13 cellular contexts compared by ENCODE assay signal in genomic region chr2:222483513-222484039, GRCh38. TPM values are rescaled to one million over a fixed set of nuclear protein-coding genes. Genes with fewer than 3 reads are reported as not detected.
DNase-seq lines count a peak whose midpoint lies in the region; ATAC-seq and TF ChIP-seq lines count a peak whose summit lies in the region.
"Had no signal": no experiment of that assay in that cellular context is flagged by ENCODE, and none has a peak within 500 bp of the region (broad histone marks: within the 10 kb centered on the region; RNA-seq: fewer than 3 reads in every experiment).

No MANE protein-coding gene starts in this region.

- no peak overlapping the region for H3K4me3 ChIP-seq in neural cell (ENCODE audit: low read length)
- no peak overlapping the region for H3K4me3 ChIP-seq in aorta (ENCODE audit: low read length in 2 of 2)
- H3K4me3 ChIP-seq: SJSA1 had no signal

- no peaks in the 10 kb centered on the region for H3K9me3 ChIP-seq in neural cell (ENCODE audit: low read length)
- H3K9me3 ChIP-seq in aorta (ENCODE audit: control insufficient read depth, low read length), result no peaks in the 10 kb centered on the region
- H3K9me3 ChIP-seq: SJSA1 had no signal

- CTCF ChIA-PET in activated CD4-positive, alpha-beta T cell treated with anti-CD3 and anti-CD28 coated beads for 36 hours (lab: Charles Lee), result interaction anchor here (1.1 kb wide), 1 partner anchor 165 kb away, joined by 4 read pairs; no protein-coding TSS in a partner anchor

- H3K79me2 ChIP-seq in neural cell (replicated peaks; ENCODE audit: insufficient read depth, low read length), result no peaks in the 10 kb centered on the region

- H3K36me3 Mint-ChIP-seq in activated CD4-positive, alpha-beta T cell treated with anti-CD3 and anti-CD28 coated beads for 36 hours (ENCODE audit: low read depth), result no peaks in the 10 kb centered on the region
- H3K36me3 Mint-ChIP-seq: naive B cell had no signal

- H2AFZ ChIP-seq in neural cell (ENCODE audit: low read depth, low read length), result no peak overlapping the region

- H3K27ac ChIP-seq in neural cell (ENCODE audit: low read length) (no peak overlapping the region), aorta (ENCODE audit: low read depth in 1 of 2, low read length in 2 of 2) (no peak overlapping the region)
- H3K27ac ChIP-seq: SJSA1 had no signal

- TF ChIP-seq RAD21 in neural cell (conservative IDR thresholded peaks at IDR 0.05), result peak; percentile 41

- no peaks in the 10 kb centered on the region for H4K20me1 ChIP-seq in neural cell (ENCODE audit: insufficient read depth)

- no peak overlapping the region for H3K27ac Mint-ChIP-seq in activated CD4-positive, alpha-beta T cell treated with anti-CD3 and anti-CD28 coated beads for 36 hours
- H3K27ac Mint-ChIP-seq: naive B cell had no signal

- no peak for TF ChIP-seq CTCF in neural cell (IDR thresholded peaks at IDR 0.05; ENCODE audit: poor library complexity, severe bottlenecking)

- H3K27me3 ChIP-seq in neural cell (ENCODE audit: insufficient read depth, low read depth, low read length), result no peaks in the 10 kb centered on the region
- no peaks in the 10 kb centered on the region for H3K27me3 ChIP-seq in aorta (ENCODE audit: control insufficient read depth in 1 of 2, insufficient read depth in 2 of 2, low read length in 1 of 2)

- no peaks in the 10 kb centered on the region for H3K36me3 ChIP-seq in neural cell (ENCODE audit: insufficient read depth, low read length)
- no peaks in the 10 kb centered on the region for H3K36me3 ChIP-seq in aorta (ENCODE audit: control insufficient read depth in 1 of 2, insufficient read depth in 2 of 2, low read length in 1 of 2)
- H3K36me3 ChIP-seq: SJSA1 had no signal

- peak; percentile 18 for DNase-seq in activated CD4-positive, alpha-beta T cell treated with anti-CD3 and anti-CD28 coated beads for 36 hours
- DNase-seq in activated CD4-positive, alpha-beta T cell treated with anti-CD3 and anti-CD28 coated beads, Interleukin-2, amount 50 U/mL, for 4 hours, result no peak
- peak; percentile 49 for DNase-seq in OCI-M1 (lab: John Stamatoyannopoulos, UW)
- DNase-seq in T1000 (lab: John Stamatoyannopoulos, UW), result no peak
- no peak for DNase-seq in aorta
- DNase-seq in effector CD8-positive, alpha-beta T cell (lab: John Stamatoyannopoulos, UW), result no peak
- DNase-seq: naive B cell; stimulated activated CD4-positive, alpha-beta T cell treated with anti-CD3 and anti-CD28 coated beads, Interleukin-15, amount 100 ng/mL, for 24 hours; stimulated activated naive CD4-positive, alpha-beta T cell had no signal

- intact Hi-C loops in activated CD4-positive, alpha-beta T cell treated with anti-CD3 and anti-CD28 coated beads for 36 hours (cut with DNase I, micrococcal nuclease), result loop anchor here in 1 of 2 experiments (2.0 kb wide), 1 partner anchor 165 kb away; no protein-coding TSS in a partner anchor
- intact Hi-C loops in aorta (cut with DNase I), result no loop called here

- no peak overlapping the region for H3K9ac ChIP-seq in neural cell (ENCODE audit: low read length)

- no peak for ATAC-seq in activated CD4-positive, alpha-beta T cell treated with anti-CD3 and anti-CD28 coated beads for 36 hours
- peak; percentile 64 for ATAC-seq in HG03378 (IDR thresholded peaks at IDR 0.05; ENCODE audit: unreplicated experiment)
- ATAC-seq in aorta (ENCODE audit: low FRiP score), result no peak

- no peaks in the 10 kb centered on the region for H3K4me1 ChIP-seq in aorta (ENCODE audit: control insufficient read depth in 1 of 2, insufficient read depth in 2 of 2, low read length in 2 of 2)
- H3K4me1 ChIP-seq: SJSA1 had no signal

- H3K4me1 Mint-ChIP-seq in activated CD4-positive, alpha-beta T cell treated with anti-CD3 and anti-CD28 coated beads for 36 hours, result no peaks in the 10 kb centered on the region
- H3K4me1 Mint-ChIP-seq: naive B cell had no signal

- H3K27me3 Mint-ChIP-seq in activated CD4-positive, alpha-beta T cell treated with anti-CD3 and anti-CD28 coated beads for 36 hours, result peaks cover 7% of the 10 kb centered on the region

- no peaks in the 10 kb centered on the region for H3K9me2 ChIP-seq in neural cell (ENCODE audit: insufficient read depth, low read length)

- no peak for TF ChIP-seq EP300 in neural cell (conservative IDR thresholded peaks at IDR 0.05; ENCODE audit: poor library complexity, severe bottlenecking)

- POLR2A ChIA-PET in activated CD4-positive, alpha-beta T cell treated with anti-CD3 and anti-CD28 coated beads for 36 hours (lab: Charles Lee), result no interaction called here

- WGBS in aorta, 2 donors, result 36 to 38% methylated on average over 3 of the region's 3 CpGs

- no peak overlapping the region for H3K4me2 ChIP-seq in neural cell (ENCODE audit: low read length)

- no peaks in the 10 kb centered on the region for H3F3A ChIP-seq in neural cell (ENCODE audit: insufficient read depth, low read length, poor library complexity, severe bottlenecking)

- H3K4me3 Mint-ChIP-seq in activated CD4-positive, alpha-beta T cell treated with anti-CD3 and anti-CD28 coated beads for 36 hours, result no peak overlapping the region
- H3K4me3 Mint-ChIP-seq: naive B cell had no signal

- H3K9me3 Mint-ChIP-seq in activated CD4-positive, alpha-beta T cell treated with anti-CD3 and anti-CD28 coated beads for 36 hours (ENCODE audit: low read depth), result no peaks in the 10 kb centered on the region
- H3K9me3 Mint-ChIP-seq: naive B cell had no signal

TF ChIP-seq in neural cell, 6 proteins besides CTCF, POLR2A, EP300 and RAD21:
- TF ChIP-seq EZH2 (IDR thresholded peaks at IDR 0.05; ENCODE audit: borderline replicate concordance, insufficient read depth, low read length, poor library complexity, severe bottlenecking), result no peak
- TF ChIP-seq POLR2AphosphoS5 (IDR thresholded peaks at IDR 0.05), result no peak
- peak; percentile 25 for TF ChIP-seq SMC3 (conservative IDR thresholded peaks at IDR 0.05; ENCODE audit: poor library complexity)

RNA-seq across cellular contexts. Expression of gene SGPP2, which starts 59.2 kb away (rescaled TPM):
- total RNA-seq in activated CD4-positive, alpha-beta T cell treated with anti-CD3 and anti-CD28 coated beads for 36 hours, result 10 to 100 TPM in 1 of 2 experiments, 1 to 10 TPM in 1; 9.4 to 12.1 TPM
- polyA plus RNA-seq in neural cell (0.30 and 0.38 TPM in 2 replicates), aorta (1 to 10 TPM in 1 of 2 donors, under 1 TPM in 1; 0.10 to 1.6 TPM)
- 0.23 and 0.49 TPM in 2 replicates for polyA minus RNA-seq in neural cell
- under 1 TPM in 1 of 2 donors, not detected in 1; 0.54 TPM for total RNA-seq in aorta
- total RNA-seq: LHCN-M2, SJSA1 had no signal

Comparison
In these comparisons a context has a peak if more than half of its experiments do, and no peak if none do; other contexts are left out.
1. DNase-seq: peak in activated CD4-positive, alpha-beta T cell treated with anti-CD3 and anti-CD28 coated beads for 36 hours (single experiment) and OCI-M1 (single experiment); none in activated CD4-positive, alpha-beta T cell treated with anti-CD3 and anti-CD28 coated beads, Interleukin-2, amount 50 U/mL, for 4 hours (0 of 2), T1000 (single experiment), aorta (0 of 2) and effector CD8-positive, alpha-beta T cell (single experiment).
2. RNA of gene SGPP2, which starts 59.2 kb away (total RNA-seq): 9.4 to 12.1 TPM in activated CD4-positive, alpha-beta T cell treated with anti-CD3 and anti-CD28 coated beads for 36 hours; 0.54 TPM in aorta; every median in the first group is over 4 times any median in the second.